28 cellular contexts compared by ENCODE assay signal in the genomic region with DNA sequence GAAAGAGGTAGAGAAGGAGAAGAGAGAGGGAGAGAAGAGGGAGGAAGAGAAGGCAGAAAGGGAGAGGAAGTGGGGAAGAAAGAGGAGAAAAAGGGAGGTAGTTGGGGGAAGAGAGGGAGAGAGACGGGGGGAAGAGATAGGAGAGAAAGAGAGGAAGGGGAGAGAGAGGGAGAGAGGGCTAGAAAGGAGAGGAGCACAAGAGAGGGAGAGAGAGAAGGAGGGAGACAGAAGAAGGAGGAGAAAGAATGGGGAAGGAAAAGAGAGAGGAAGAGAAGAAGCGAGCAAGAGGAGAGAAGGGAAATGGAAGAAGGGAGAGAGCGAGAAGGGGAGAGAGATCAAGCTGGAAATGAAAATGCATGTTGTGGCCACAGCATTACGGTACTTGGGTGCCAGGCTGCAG.
"Had no signal": no experiment of that assay in that cellular context is flagged by ENCODE, and none has a peak within 500 bp of the region (broad histone marks: within the 10 kb centered on the region; RNA-seq: fewer than 3 reads in every experiment).

No MANE protein-coding gene starts in this region.

- ATAC-seq: psoas muscle; right cardiac atrium; right lobe of liver; stimulated activated effector memory CD8-positive, alpha-beta T cell treated with anti-CD3 and anti-CD28 coated beads, Interleukin-12 subunit alpha, Interleukin-12 subunit beta, amount 100 ng/mL, for 72 hours; stimulated activated naive B cell treated with anti-CD40 and anti-IgM and Interleukin-4, amounts not matched to agents 10 μg/mL and 1 μg/mL and 100 μg/mL, for 72 hours had no signal

- H3K79me2 ChIP-seq: parathyroid adenoma had no signal

- DNase-seq: occipital lobe; ovary; posterior cingulate gyrus; psoas muscle; right cardiac atrium; right lobe of liver; sigmoid colon; small intestine; stimulated activated CD4-positive, alpha-beta T cell treated with anti-CD3 and anti-CD28 coated beads, Interleukin-15, amount 100 ng/mL, for 24 hours; stimulated activated CD4-positive, alpha-beta T cell treated with anti-CD3 and anti-CD28 coated beads, Interleukin-2, amount 100 ng/mL, for 24 hours; stimulated activated CD4-positive, alpha-beta T cell treated with anti-CD3 and anti-CD28 coated beads, Interleukin-2, amount 100 ng/mL, for 48 hours; stimulated activated CD4-positive, alpha-beta T cell treated with anti-CD3 and anti-CD28 coated beads, Interleukin-4, amount 100 ng/mL, for 24 hours; stimulated activated naive B cell treated with anti-CD40 and anti-IgM and Interleukin-4, amounts not matched to agents 10 μg/mL and 1 μg/mL and 100 μg/mL, for 72 hours; stimulated activated naive CD4-positive, alpha-beta T cell treated with Interleukin-2 at 50 U/mL for 16 hours; stomach; thyroid gland; trophoblast cell; upper lobe of left lung had no signal

- H3K36me3 ChIP-seq: neural progenitor cell, ovary, right lobe of liver, sigmoid colon, stomach, thoracic aorta, thyroid gland, tibial nerve, upper lobe of left lung, vagina had no signal

- H3K4me1 Mint-ChIP-seq: nephron; stimulated activated effector memory CD8-positive, alpha-beta T cell treated with anti-CD3 and anti-CD28 coated beads, Interleukin-12 subunit alpha, Interleukin-12 subunit beta, amount 100 ng/mL, for 72 hours had no signal

- H2AFZ ChIP-seq: neural progenitor cell, parathyroid adenoma had no signal

- H3K36me3 Mint-ChIP-seq: neural progenitor cell; stimulated activated effector memory CD8-positive, alpha-beta T cell treated with anti-CD3 and anti-CD28 coated beads, Interleukin-12 subunit alpha, Interleukin-12 subunit beta, amount 100 ng/mL, for 72 hours; stimulated activated naive B cell treated with anti-CD40 and anti-IgM and Interleukin-4, amounts not matched to agents 10 μg/mL and 1 μg/mL and 100 μg/mL, for 72 hours had no signal

- H3K4me1 ChIP-seq: parathyroid adenoma, psoas muscle, right lobe of liver, sigmoid colon, stomach, thyroid gland, tibial nerve, upper lobe of left lung, vagina had no signal

- H3K27ac Mint-ChIP-seq: nephron; neural progenitor cell; progenitor cell of endocrine pancreas; stimulated activated effector memory CD8-positive, alpha-beta T cell treated with anti-CD3 and anti-CD28 coated beads, Interleukin-12 subunit alpha, Interleukin-12 subunit beta, amount 100 ng/mL, for 72 hours; stimulated activated naive B cell treated with anti-CD40 and anti-IgM and Interleukin-4, amounts not matched to agents 10 μg/mL and 1 μg/mL and 100 μg/mL, for 72 hours; stimulated activated naive CD8-positive, alpha-beta T cell treated with anti-CD3 and anti-CD28 coated beads, Interleukin-15, Interleukin-2, amounts not matched to agents 100 ng/mL and 50 ng/mL, for 24 hours had no signal

- H3K27me3 ChIP-seq: neural progenitor cell, ovary, right lobe of liver, thyroid gland, tibial nerve, upper lobe of left lung, vagina had no signal

- H3K4me3 ChIP-seq: neural progenitor cell, ovary, psoas muscle, right lobe of liver, sigmoid colon, stomach, thoracic aorta, thyroid gland, tibial nerve, upper lobe of left lung, vagina had no signal

- H3K27me3 Mint-ChIP-seq: stimulated activated naive B cell treated with anti-CD40 and anti-IgM and Interleukin-4, amounts not matched to agents 10 μg/mL and 1 μg/mL and 100 μg/mL, for 72 hours; stimulated activated naive CD8-positive, alpha-beta T cell treated with anti-CD3 and anti-CD28 coated beads, Interleukin-15, Interleukin-2, amounts not matched to agents 100 ng/mL and 50 ng/mL, for 24 hours had no signal

- H3K9me3 Mint-ChIP-seq: neural progenitor cell; stimulated activated effector memory CD8-positive, alpha-beta T cell treated with anti-CD3 and anti-CD28 coated beads, Interleukin-12 subunit alpha, Interleukin-12 subunit beta, amount 100 ng/mL, for 72 hours had no signal

- H3K9me3 ChIP-seq: ovary, psoas muscle, right lobe of liver, stomach, thoracic aorta, thyroid gland, upper lobe of left lung, vagina had no signal

- H3K27ac ChIP-seq: neural progenitor cell, ovary, parathyroid adenoma, psoas muscle, right lobe of liver, sigmoid colon, stomach, thoracic aorta, thyroid gland, tibial nerve, upper lobe of left lung, vagina had no signal

- H3K9ac ChIP-seq: neural progenitor cell, parathyroid adenoma had no signal

- H3K4me3 Mint-ChIP-seq: nephron; neural progenitor cell; stimulated activated effector memory CD8-positive, alpha-beta T cell treated with anti-CD3 and anti-CD28 coated beads, Interleukin-12 subunit alpha, Interleukin-12 subunit beta, amount 100 ng/mL, for 72 hours; stimulated activated naive B cell treated with anti-CD40 and anti-IgM and Interleukin-4, amounts not matched to agents 10 μg/mL and 1 μg/mL and 100 μg/mL, for 72 hours; stimulated activated naive CD8-positive, alpha-beta T cell treated with anti-CD3 and anti-CD28 coated beads, Interleukin-15, Interleukin-2, amounts not matched to agents 100 ng/mL and 50 ng/mL, for 24 hours had no signal

- H3K4me2 ChIP-seq: neural progenitor cell had no signal

- FAIRE-seq: small intestine, urothelium cell line had no signal
